ENCODE assay signal across 9 cellular contexts in genomic region chr6:144460224-144461095, GRCh38.
DNase-seq lines count a peak whose midpoint lies in the region; ATAC-seq and TF ChIP-seq lines count a peak whose summit lies in the region.
"Had no signal": no experiment of that assay in that cellular context is flagged by ENCODE, and none has a peak within 500 bp of the region (broad histone marks: within the 10 kb centered on the region; RNA-seq: fewer than 3 reads in every experiment).

No MANE protein-coding gene starts in this region.

- TF ChIP-seq CTCF in osteocyte (IDR thresholded peaks at IDR 0.05) = no peak

- no peaks in the 10 kb centered on the region for H3K4me1 Mint-ChIP-seq in osteocyte (ENCODE audit: unreplicated experiment)

- peaks cover 47% of the 10 kb centered on the region for H3K36me3 ChIP-seq in KOPT-K1 (ENCODE audit: insufficient read depth, low read length)

- no peak overlapping the region for H3K4me3 Mint-ChIP-seq in osteocyte (ENCODE audit: unreplicated experiment)

- peaks cover 59% of the 10 kb centered on the region for H3K36me3 Mint-ChIP-seq in osteocyte (ENCODE audit: unreplicated experiment)

- ATAC-seq in GM18873 (IDR thresholded peaks at IDR 0.05; ENCODE audit: low FRiP score, unreplicated experiment) = peak; percentile 71
- peak; percentile 87 for ATAC-seq in GM21825 (IDR thresholded peaks at IDR 0.05; ENCODE audit: unreplicated experiment)

- peak overlapping the region; percentile 17 for H3K27ac Mint-ChIP-seq in osteocyte (ENCODE audit: unreplicated experiment)

- DNase-seq in osteocyte (ENCODE audit: extremely low spot score, unreplicated experiment) (no peak), RPMI8226 (no peak), H4 (ENCODE audit: low spot score) (no peak), GDM1 (lab: John Stamatoyannopoulos, UW) (no peak)
- DNase-seq: NCI-H510A treated with DMSO at 0.1 percent for 48 hours had no signal

- H3K27me3 Mint-ChIP-seq in osteocyte (ENCODE audit: unreplicated experiment) = no peaks in the 10 kb centered on the region

- H3K9me3 Mint-ChIP-seq in osteocyte (ENCODE audit: unreplicated experiment) = no peaks in the 10 kb centered on the region

- H3K27ac ChIP-seq in KOPT-K1 (ENCODE audit: low read depth, low read length, poor library complexity, severe bottlenecking) = peak overlapping the region; percentile 81
- H3K27ac ChIP-seq: esophagus muscularis mucosa had no signal

- no peaks in the 10 kb centered on the region for H3K9me3 ChIP-seq in KOPT-K1 (ENCODE audit: insufficient read depth, low read length, poor library complexity, severe bottlenecking)
- H3K9me3 ChIP-seq: esophagus muscularis mucosa had no signal
